9 cellular contexts compared by ENCODE assay signal in genomic region chr3:51311055-51311454, GRCh38.
DNase-seq lines count a peak whose midpoint lies in the region; ATAC-seq lines count a peak whose summit lies in the region.
"Had no signal": no experiment of that assay in that cellular context is flagged by ENCODE, and none has a peak within 500 bp of the region (broad histone marks: within the 10 kb centered on the region; RNA-seq: fewer than 3 reads in every experiment).

No MANE protein-coding gene starts in this region.

- H3K9me3 ChIP-seq in naive thymus-derived CD4-positive, alpha-beta T cell (ENCODE audit: control insufficient read depth in 2 of 3, low read length in 3 of 3): peaks cover 0 to 4% (median 0%) of the 10 kb centered on the region in 3 experiments
- H3K9me3 ChIP-seq: colonic mucosa had no signal

- ATAC-seq in naive thymus-derived CD4-positive, alpha-beta T cell: peak; percentile 32

- H3K27ac ChIP-seq in naive thymus-derived CD4-positive, alpha-beta T cell (ENCODE audit: low read depth, low read length): no peak overlapping the region
- H3K27ac ChIP-seq: colonic mucosa had no signal

- peaks cover 0 to 7% of the 10 kb centered on the region in 2 donors for H3K27me3 ChIP-seq in naive thymus-derived CD4-positive, alpha-beta T cell (ENCODE audit: control insufficient read depth in 2 of 2, insufficient read depth in 2 of 2, low read length in 2 of 2)
- H3K27me3 ChIP-seq: colonic mucosa had no signal

- peaks cover 0 to 15% (median 7%) of the 10 kb centered on the region in 11 donors for H3K9me3 Mint-ChIP-seq in naive thymus-derived CD4-positive, alpha-beta T cell
- peaks cover 6% of the 10 kb centered on the region for H3K9me3 Mint-ChIP-seq in activated T-cell treated with anti-CD3 and anti-CD28 coated beads, Interleukin-2, amount 50 U/mL, for 24 hours

- intact Hi-C loops in naive thymus-derived CD4-positive, alpha-beta T cell (cut with micrococcal nuclease): loop anchor here (1.0 to 5.0 kb wide), 4 partner anchors 42 to 694 kb away; partner anchors contain the start of gene MAPKAPK3 (in 1 of the 2)

- H3K4me1 ChIP-seq in naive thymus-derived CD4-positive, alpha-beta T cell (ENCODE audit: control insufficient read depth in 2 of 2, insufficient read depth in 2 of 2, low read length in 2 of 2): no peaks in the 10 kb centered on the region
- H3K4me1 ChIP-seq: colonic mucosa had no signal

- H3K4me1 Mint-ChIP-seq in naive thymus-derived CD4-positive, alpha-beta T cell: peaks cover 0 to 10% (median 0%) of the 10 kb centered on the region in 7 donors
- no peaks in the 10 kb centered on the region for H3K4me1 Mint-ChIP-seq in activated T-cell treated with anti-CD3 and anti-CD28 coated beads, Interleukin-2, amount 50 U/mL, for 24 hours (ENCODE audit: low read depth)

- no peak overlapping the region for H3K4me3 ChIP-seq in Jurkat, Clone E6-1 (ENCODE audit: low read length)
- no peak overlapping the region for H3K4me3 ChIP-seq in naive thymus-derived CD4-positive, alpha-beta T cell (ENCODE audit: low read length)
- H3K4me3 ChIP-seq: colonic mucosa had no signal

- no peak overlapping the region for H3K27ac Mint-ChIP-seq in naive thymus-derived CD4-positive, alpha-beta T cell
- no peak overlapping the region for H3K27ac Mint-ChIP-seq in activated T-cell treated with anti-CD3 and anti-CD28 coated beads, Interleukin-2, amount 50 U/mL, for 24 hours

- no peaks in the 10 kb centered on the region for H3K36me3 ChIP-seq in naive thymus-derived CD4-positive, alpha-beta T cell (ENCODE audit: control insufficient read depth in 2 of 3, insufficient read depth in 3 of 3, low read length in 3 of 3)
- H3K36me3 ChIP-seq: colonic mucosa had no signal

- in situ Hi-C loops in T47D (cut with HindIII; ENCODE audit: low pct_unique_long_range_greater_than_20kb, low sequenced_read_pairs): no loop called here

- CTCF ChIA-PET in naive thymus-derived CD4-positive, alpha-beta T cell (lab: Charles Lee): interaction anchor here (0.7 to 2.7 kb wide), 6 partner anchors 8 to 695 kb away, joined by 3 to 23 read pairs (median 5); no protein-coding TSS in a partner anchor

- DNase-seq in ELF-1 (ENCODE audit: low read depth, low spot score): peak; percentile 17
- peak; percentile 45 for DNase-seq in Jurkat, Clone E6-1 (ENCODE audit: low read depth, low spot score)
- peak; percentile 41 to 58 for DNase-seq in T47D (ENCODE audit: low read depth in 1 of 2, low spot score in 1 of 2)
- DNase-seq in naive thymus-derived CD4-positive, alpha-beta T cell: peak in 7 of 9 donors; percentile 4 to 53 (median 39)
- DNase-seq in activated T-cell treated with anti-CD3 and anti-CD28 coated beads, Interleukin-2, amount 50 U/mL, for 24 hours: no peak
- DNase-seq in NCI-H1436 treated with DMSO at 0.1 percent for 48 hours (lab: John Stamatoyannopoulos, UW): no peak
- no peak for DNase-seq in DMS79 (lab: John Stamatoyannopoulos, UW)
- DNase-seq in NK-92 (lab: John Stamatoyannopoulos, UW; ENCODE audit: unreplicated experiment): no peak
- DNase-seq: colonic mucosa had no signal

- POLR2A ChIA-PET in naive thymus-derived CD4-positive, alpha-beta T cell (lab: Charles Lee): interaction anchor here (0.6 kb wide), 1 partner anchor 308 kb away, joined by 3 read pairs; no protein-coding TSS in a partner anchor

- peaks cover 0 to 12% (median 6%) of the 10 kb centered on the region in 5 donors for H3K36me3 Mint-ChIP-seq in naive thymus-derived CD4-positive, alpha-beta T cell
- peaks cover 5% of the 10 kb centered on the region for H3K36me3 Mint-ChIP-seq in activated T-cell treated with anti-CD3 and anti-CD28 coated beads, Interleukin-2, amount 50 U/mL, for 24 hours (ENCODE audit: low read depth)

- H3K4me3 Mint-ChIP-seq in naive thymus-derived CD4-positive, alpha-beta T cell: no peak overlapping the region
- no peak overlapping the region for H3K4me3 Mint-ChIP-seq in activated T-cell treated with anti-CD3 and anti-CD28 coated beads, Interleukin-2, amount 50 U/mL, for 24 hours

- H3K27me3 Mint-ChIP-seq in naive thymus-derived CD4-positive, alpha-beta T cell: no peaks in the 10 kb centered on the region
- H3K27me3 Mint-ChIP-seq in activated T-cell treated with anti-CD3 and anti-CD28 coated beads, Interleukin-2, amount 50 U/mL, for 24 hours: no peaks in the 10 kb centered on the region

Comparison
In these comparisons a context has a peak if more than half of its experiments do, and no peak if none do; other contexts are left out.
1. DNase-seq: peak in ELF-1 (single experiment), Jurkat, Clone E6-1 (single experiment), T47D (2 of 2) and naive thymus-derived CD4-positive, alpha-beta T cell (7 of 9); none in activated T-cell treated with anti-CD3 and anti-CD28 coated beads, Interleukin-2, amount 50 U/mL, for 24 hours (single experiment), NCI-H1436 treated with DMSO at 0.1 percent for 48 hours (single experiment), DMS79 (single experiment) and NK-92 (single experiment).